ENCODE assay signal across 11 cellular contexts in the genomic region with DNA sequence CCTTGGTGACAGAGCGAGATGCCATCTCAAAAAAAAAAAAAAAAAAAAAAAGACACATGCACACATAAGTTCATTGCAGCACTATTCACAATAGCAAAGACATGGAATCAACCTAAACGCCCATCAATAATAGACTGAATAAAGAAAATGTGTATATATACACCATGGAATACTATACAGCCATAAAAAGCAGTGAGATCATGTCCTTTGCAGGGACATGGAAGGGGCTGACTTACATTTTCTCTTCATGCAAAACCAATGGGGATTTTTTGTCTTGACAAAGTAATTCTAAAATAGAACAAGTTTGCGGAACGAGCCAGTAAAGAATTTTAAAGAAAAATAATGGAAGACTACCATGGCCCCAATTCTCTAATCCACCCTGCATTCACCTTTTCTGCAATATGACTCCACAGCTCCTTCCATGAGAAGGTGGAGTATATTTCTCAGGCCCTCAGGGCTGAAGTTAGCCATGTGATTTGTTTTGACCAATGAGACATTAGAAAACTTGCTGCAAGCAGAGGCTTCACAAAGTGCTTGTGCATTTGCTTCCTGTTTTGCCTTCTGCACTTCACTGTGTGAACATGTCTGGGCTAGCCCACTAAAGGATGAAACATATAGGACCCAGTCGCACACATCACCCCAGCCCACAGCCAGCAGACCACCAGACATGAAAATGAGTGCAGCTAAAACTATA.
DNase-seq lines count a peak whose midpoint lies in the region; ATAC-seq, FAIRE-seq and TF ChIP-seq lines count a peak whose summit lies in the region.
"Had no signal": no experiment of that assay in that cellular context is flagged by ENCODE, and none has a peak within 500 bp of the region (broad histone marks: within the 10 kb centered on the region; RNA-seq: fewer than 3 reads in every experiment).

No MANE protein-coding gene starts in this region.

- H3K4me3 ChIP-seq in keratinocyte (ENCODE audit: control insufficient read depth in 2 of 3, extremely low read depth in 1 of 3, insufficient read depth in 2 of 3, low read depth in 1 of 3, low read length in 3 of 3) = no peak overlapping the region
- no peak overlapping the region for H3K4me3 ChIP-seq in brain microvascular endothelial cell (ENCODE audit: low read depth, low read length)
- H3K4me3 ChIP-seq: A549 had no signal

- H3K9me1 ChIP-seq in keratinocyte (ENCODE audit: control insufficient read depth, extremely low read depth, insufficient read depth, low read length) = no peaks in the 10 kb centered on the region

- TF ChIP-seq CTCF in RWPE1 (conservative IDR thresholded peaks at IDR 0.05; ENCODE audit: low read depth) (no peak), keratinocyte (optimal IDR thresholded peaks at IDR 0.05 in 1 of 3, IDR thresholded peaks at IDR 0.05 in 1 of 3, conservative IDR thresholded peaks at IDR 0.05 in 1 of 3; ENCODE audit: extremely low read depth in 1 of 3, insufficient read depth in 2 of 3, low read length in 3 of 3) (no peak), brain microvascular endothelial cell (IDR thresholded peaks at IDR 0.05; ENCODE audit: low read depth, low read length, missing control alignments) (no peak)

- H3K27ac ChIP-seq in RWPE1 = no peak overlapping the region
- no peak overlapping the region for H3K27ac ChIP-seq in keratinocyte (ENCODE audit: control insufficient read depth, insufficient read depth, low read length)
- no peak overlapping the region for H3K27ac ChIP-seq in brain microvascular endothelial cell

- H3K36me3 ChIP-seq in keratinocyte (ENCODE audit: control insufficient read depth in 2 of 2, extremely low read depth in 1 of 2, insufficient read depth in 2 of 2, low read length in 2 of 2) = no peaks in the 10 kb centered on the region
- H3K36me3 ChIP-seq in brain microvascular endothelial cell (replicated peaks) = no peaks in the 10 kb centered on the region

- peak; percentile 83 for FAIRE-seq in keratinocyte (lab: Jason Lieb, UNC)
- FAIRE-seq: A549 had no signal

- in situ Hi-C loops in brain microvascular endothelial cell (cut with HindIII; ENCODE audit: low pct_ligation_motif_present, low sequenced_read_pairs) = no loop called here

- H3K79me2 ChIP-seq in keratinocyte (ENCODE audit: control insufficient read depth, insufficient read depth, low read length) = no peaks in the 10 kb centered on the region

- ATAC-seq in HG03469 (IDR thresholded peaks at IDR 0.05; ENCODE audit: unreplicated experiment) (peak; percentile 56), HG03139 (IDR thresholded peaks at IDR 0.05; ENCODE audit: unreplicated experiment) (no peak)
- ATAC-seq: A549 had no signal

- dilution Hi-C loops in keratinocyte (cut with MboI; ENCODE audit: extremely low pct_ligation_motif_present, low sequenced_read_pairs) = no loop called here

- H4K20me1 ChIP-seq in keratinocyte (ENCODE audit: control insufficient read depth, extremely low read depth, insufficient read depth, low read length) = no peaks in the 10 kb centered on the region

- no peak overlapping the region for H3K9ac ChIP-seq in keratinocyte (ENCODE audit: control insufficient read depth, extremely low read depth, insufficient read depth, low read length)

- H3K27me3 ChIP-seq in keratinocyte (ENCODE audit: control insufficient read depth, extremely low read depth, insufficient read depth, low read length) = no peaks in the 10 kb centered on the region
- H3K27me3 ChIP-seq in brain microvascular endothelial cell (replicated peaks) = no peaks in the 10 kb centered on the region

- H3K9me3 ChIP-seq in keratinocyte (ENCODE audit: control insufficient read depth, low read depth, low read length) = no peaks in the 10 kb centered on the region
- H3K9me3 ChIP-seq: A549 had no signal

- no peaks in the 10 kb centered on the region for H3K4me1 ChIP-seq in keratinocyte (ENCODE audit: control insufficient read depth, extremely low read depth, insufficient read depth, low read length)
- H3K4me1 ChIP-seq: A549 had no signal

- no peak overlapping the region for H2AFZ ChIP-seq in keratinocyte (ENCODE audit: control insufficient read depth, low read length)

- POLR2A ChIA-PET in RWPE1 (lab: Yijun Ruan, JAX; ENCODE audit: low non-redundant PET) = no interaction called here

- H3K4me2 ChIP-seq in keratinocyte (ENCODE audit: control insufficient read depth, extremely low read depth, insufficient read depth, low read depth, low read length) = no peak overlapping the region
- H3K4me2 ChIP-seq: A549 had no signal

- peak; percentile 20 for DNase-seq in NCI-H1105 treated with DMSO at 0.1 percent for 48 hours (lab: John Stamatoyannopoulos, UW)
- DNase-seq in NCI-H1105 (lab: John Stamatoyannopoulos, UW) = no peak
- peak; percentile 78 for DNase-seq in RWPE1 (ENCODE audit: low spot score)
- DNase-seq in keratinocyte (ENCODE audit: low read depth, low spot score) = peak; percentile 36
- DNase-seq in dedifferentiated amniotic fluid mesenchymal stem cell (ENCODE audit: extremely low spot score) = no peak
- DNase-seq in brain microvascular endothelial cell = no peak
- DNase-seq: activated naive CD4-positive, alpha-beta T cell treated with Interleukin-2 at 50 U/mL for 16 hours; GF-D8 had no signal

- CTCF ChIA-PET in RWPE1 (lab: Yijun Ruan, JAX) = interaction anchor here (0.6 to 0.7 kb wide), 2 partner anchors 540 to 809 kb away, joined by 3 to 4 read pairs; no protein-coding TSS in a partner anchor

Comparison
In these comparisons a context has a peak if more than half of its experiments do, and no peak if none do; other contexts are left out.
1. DNase-seq: peak in NCI-H1105 treated with DMSO at 0.1 percent for 48 hours (single experiment), RWPE1 (single experiment) and keratinocyte (single experiment); none in NCI-H1105 (single experiment), dedifferentiated amniotic fluid mesenchymal stem cell (single experiment) and brain microvascular endothelial cell (single experiment).